Comparison of ENCODE assay signal across 33 cellular contexts in genomic region chr7:52269669-52270068, GRCh38.
"Had no signal": no experiment of that assay in that cellular context is flagged by ENCODE, and none has a peak within 500 bp of the region (broad histone marks: within the 10 kb centered on the region; RNA-seq: fewer than 3 reads in every experiment).

No MANE protein-coding gene starts in this region.

- H3K27me3 Mint-ChIP-seq: activated CD4-positive, alpha-beta memory T cell treated with anti-CD3 and anti-CD28 coated beads for 36 hours; activated CD4-positive, alpha-beta T cell treated with anti-CD3 and anti-CD28 coated beads for 36 hours; activated CD4-positive, alpha-beta T cell treated with anti-CD3 and anti-CD28 coated beads, Interleukin-2, amount 10 ng/mL, durations not matched to agents 24 days and 14 days; activated CD8-positive, alpha-beta memory T cell treated with anti-CD3 and anti-CD28 coated beads, Interleukin-2, amount 10 ng/mL, durations not matched to agents 7 days and 5 days; activated naive CD8-positive, alpha-beta T cell had no signal

- H3K4me1 ChIP-seq: body of pancreas, colonic mucosa, esophagus muscularis mucosa, foreskin keratinocyte, gastrocnemius medialis, heart left ventricle had no signal

- H3K4me3 ChIP-seq: body of pancreas, cardiac muscle cell, colonic mucosa, dorsolateral prefrontal cortex, esophagus muscularis mucosa, gastrocnemius medialis, heart left ventricle had no signal

- H3K27ac Mint-ChIP-seq: activated CD4-positive, alpha-beta memory T cell treated with anti-CD3 and anti-CD28 coated beads for 36 hours; activated CD4-positive, alpha-beta T cell treated with anti-CD3 and anti-CD28 coated beads for 36 hours; activated CD4-positive, alpha-beta T cell treated with anti-CD3 and anti-CD28 coated beads, Interleukin-2, amount 10 ng/mL, durations not matched to agents 24 days and 14 days; activated CD8-positive, alpha-beta memory T cell treated with anti-CD3 and anti-CD28 coated beads, Interleukin-2, amount 10 ng/mL, durations not matched to agents 7 days and 5 days; activated CD8-positive, alpha-beta T cell treated with anti-CD3 and anti-CD28 coated beads, Interleukin-2, amount 10 ng/mL, durations not matched to agents 7 days and 5 days; activated naive CD8-positive, alpha-beta T cell; activated T-helper 1 cell treated with anti-CD3 and anti-CD28 coated beads, Interleukin-12 subunit alpha, Interleukin-12 subunit beta, Interleukin-2, Interleukin-4 antibody, amounts not matched to agents 30 ng/mL and 10 ng/mL and 1 ng/mL, durations not matched to agents 14 hours and 24 hours and 36 hours; activated T-helper 2 cell treated with anti-CD3 and anti-CD28 coated beads, Interferon-gamma antibody, Interleukin-2, Interleukin-4, amounts not matched to agents 10 μg/mL and 5 μg/mL and 100 μg/mL, durations not matched to agents 14 hours and 24 hours and 36 hours; endodermal cell had no signal

- H3K4me3 Mint-ChIP-seq: activated CD4-positive, alpha-beta memory T cell treated with anti-CD3 and anti-CD28 coated beads for 36 hours; activated CD4-positive, alpha-beta T cell treated with anti-CD3 and anti-CD28 coated beads for 36 hours; activated CD4-positive, alpha-beta T cell treated with anti-CD3 and anti-CD28 coated beads, Interleukin-2, amount 10 ng/mL, durations not matched to agents 24 days and 14 days; activated CD8-positive, alpha-beta memory T cell treated with anti-CD3 and anti-CD28 coated beads, Interleukin-2, amount 10 ng/mL, durations not matched to agents 7 days and 5 days; activated CD8-positive, alpha-beta T cell treated with anti-CD3 and anti-CD28 coated beads, Interleukin-2, amount 10 ng/mL, durations not matched to agents 7 days and 5 days; activated naive CD8-positive, alpha-beta T cell; activated T-helper 1 cell treated with anti-CD3 and anti-CD28 coated beads, Interleukin-12 subunit alpha, Interleukin-12 subunit beta, Interleukin-2, Interleukin-4 antibody, amounts not matched to agents 30 ng/mL and 10 ng/mL and 1 ng/mL, durations not matched to agents 14 hours and 24 hours and 36 hours; endodermal cell had no signal

- H3K27ac ChIP-seq: body of pancreas, cardiac muscle cell, colonic mucosa, dorsolateral prefrontal cortex, esophagus muscularis mucosa, foreskin keratinocyte, gastrocnemius medialis, heart left ventricle had no signal

- H3K9me3 Mint-ChIP-seq: activated CD4-positive, alpha-beta T cell treated with anti-CD3 and anti-CD28 coated beads, Interleukin-2, amount 10 ng/mL, durations not matched to agents 24 days and 14 days; endodermal cell had no signal

- ATAC-seq: activated CD4-positive, alpha-beta T cell treated with anti-CD3 and anti-CD28 coated beads for 36 hours; activated CD8-positive, alpha-beta memory T cell treated with anti-CD3 and anti-CD28 coated beads, Interleukin-2, amount 10 ng/mL, durations not matched to agents 7 days and 5 days; activated CD8-positive, alpha-beta T cell treated with anti-CD3 and anti-CD28 coated beads, Interleukin-2, amount 10 ng/mL, durations not matched to agents 7 days and 5 days; body of pancreas; foreskin keratinocyte; gastrocnemius medialis; heart left ventricle had no signal

- H3K9me3 ChIP-seq: body of pancreas, colonic mucosa, esophagus muscularis mucosa, gastrocnemius medialis had no signal

- H3K4me1 Mint-ChIP-seq: activated CD4-positive, alpha-beta T cell treated with anti-CD3 and anti-CD28 coated beads for 36 hours; activated CD4-positive, alpha-beta T cell treated with anti-CD3 and anti-CD28 coated beads, Interleukin-2, amount 10 ng/mL, durations not matched to agents 24 days and 14 days; activated CD8-positive, alpha-beta memory T cell treated with anti-CD3 and anti-CD28 coated beads, Interleukin-2, amount 10 ng/mL, durations not matched to agents 7 days and 5 days; endodermal cell had no signal

- H3K36me3 ChIP-seq: cardiac muscle cell, colonic mucosa, esophagus muscularis mucosa, gastrocnemius medialis, heart left ventricle had no signal

- H3K27me3 ChIP-seq: body of pancreas, cardiac muscle cell, colonic mucosa, dorsolateral prefrontal cortex, esophagus muscularis mucosa, foreskin keratinocyte, gastrocnemius medialis, heart left ventricle had no signal

- H3K36me3 Mint-ChIP-seq: activated CD4-positive, alpha-beta memory T cell treated with anti-CD3 and anti-CD28 coated beads for 36 hours; activated CD8-positive, alpha-beta memory T cell treated with anti-CD3 and anti-CD28 coated beads, Interleukin-2, amount 10 ng/mL, durations not matched to agents 7 days and 5 days; activated naive CD8-positive, alpha-beta T cell had no signal

- DNase-seq: activated CD4-positive, alpha-beta memory T cell treated with anti-CD3 and anti-CD28 coated beads for 36 hours; activated CD4-positive, alpha-beta T cell treated with anti-CD3 and anti-CD28 coated beads for 36 hours; activated CD4-positive, alpha-beta T cell treated with anti-CD3 and anti-CD28 coated beads, Interleukin-2, amount 10 ng/mL, durations not matched to agents 24 days and 14 days; activated CD4-positive, CD25-positive, alpha-beta regulatory T cell; activated CD4-positive, CD25-positive, alpha-beta regulatory T cell treated with anti-CD3 and anti-CD28 coated beads, Interleukin-2, amount 50 U/mL, for 72 hours; activated CD8-positive, alpha-beta memory T cell treated with anti-CD3 and anti-CD28 coated beads, Interleukin-2, amount 10 ng/mL, durations not matched to agents 7 days and 5 days; activated CD8-positive, alpha-beta memory T cell treated with anti-CD3 and anti-CD28 coated beads, Interleukin-2, amount 50 U/mL, for 4 hours; activated CD8-positive, alpha-beta T cell treated with anti-CD3 and anti-CD28 coated beads, Interleukin-2, amount 10 ng/mL, durations not matched to agents 7 days and 5 days; activated effector memory CD4-positive, alpha-beta T cell treated with anti-CD3 and anti-CD28 coated beads, Interleukin-2, amount 50 U/mL, for 16 hours; activated naive CD4-positive, alpha-beta T cell; activated naive CD4-positive, alpha-beta T cell treated with anti-CD3 and anti-CD28 coated beads, Interleukin-2, amount 50 U/mL, for 16 hours; activated T-cell treated with anti-CD3 and anti-CD28 coated beads, Interleukin-2, amount 50 U/mL, for 1 hour; activated T-cell treated with anti-CD3 and anti-CD28 coated beads, Interleukin-2, amount 50 U/mL, for 48 hours; amniotic stem cell; anterior cingulate cortex; body of pancreas; central memory CD4-positive, alpha-beta T cell; cerebellar nuclear complex; colonic mucosa; dorsolateral prefrontal cortex; effector memory CD4-positive, alpha-beta T cell; endodermal cell; erythroblast; foreskin keratinocyte; gastrocnemius medialis; glutamatergic neuron; heart left ventricle; T-helper 2 cell had no signal
